In the genomic region with DNA sequence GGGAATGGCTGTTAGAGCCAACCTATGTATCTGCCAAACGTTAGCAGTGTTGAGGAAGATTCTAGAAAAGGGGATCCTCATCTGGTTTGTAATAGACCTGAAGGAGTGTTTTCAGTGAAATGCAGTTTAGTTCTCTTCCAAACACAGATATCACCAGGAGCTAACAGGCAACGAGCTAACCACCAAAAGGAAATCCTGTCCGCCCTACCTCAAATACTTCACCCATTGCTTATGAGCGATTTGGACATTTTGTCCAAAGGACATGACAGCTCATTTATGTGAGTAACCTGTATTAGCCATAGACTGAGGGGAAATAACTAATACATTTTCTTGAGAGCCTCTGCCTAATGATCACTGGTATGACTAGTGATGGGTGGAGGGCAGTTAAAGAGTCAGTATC, we compare ENCODE assay signal across 8 cellular contexts. TPM values are rescaled to one million over a fixed set of nuclear protein-coding genes. Genes with fewer than 3 reads are reported as not detected.
A peak's percentile ranks its signal among the peaks of the same experiment; 100 is the strongest.
DNase-seq lines count a peak whose midpoint lies in the region; ATAC-seq and TF ChIP-seq lines count a peak whose summit lies in the region.

No MANE protein-coding gene starts in this region.

- no peaks in the 10 kb centered on the region for H3K36me3 Mint-ChIP-seq in T-cell

- POLR2A ChIA-PET in T-cell (lab: Charles Lee) = interaction anchor here in 1 of 2 donors (0.5 kb wide), 1 partner anchor 35 kb away, joined by 4 read pairs; a partner anchor contains a TSS

- peak overlapping the region; percentile 38 for H3K4me3 ChIP-seq in fibroblast of mammary gland (ENCODE audit: control insufficient read depth, low read depth, low read length)

- no peaks in the 10 kb centered on the region for H3K9me3 Mint-ChIP-seq in T-cell

- CTCF ChIA-PET in T-cell (lab: Charles Lee) = interaction anchor here (1.2 to 2.9 kb wide), 4 partner anchors 9 to 41 kb away, joined by 3 to 22 read pairs (median 5); no protein-coding TSS in a partner anchor

- peak overlapping the region; percentile 86 to 92 (median 88) for H3K4me3 Mint-ChIP-seq in T-cell

- no peak for ATAC-seq in T-cell (replicated peaks in 1 of 4)
- no peak for ATAC-seq in HG02642 (IDR thresholded peaks at IDR 0.05; ENCODE audit: poor library complexity, unreplicated experiment)

- peak; percentile 60 for DNase-seq in DMS53 (lab: John Stamatoyannopoulos, UW)
- no peak for DNase-seq in DMS53 treated with DMSO at 0.1 percent for 48 hours (lab: John Stamatoyannopoulos, UW; ENCODE audit: unreplicated experiment)
- no peak for DNase-seq in T-cell
- peak; percentile 87 for DNase-seq in fibroblast of mammary gland (ENCODE audit: low read depth)
- peak; percentile 73 for DNase-seq in renal cortical epithelial cell (ENCODE audit: low read depth)
- DNase-seq in GM10266 (ENCODE audit: extremely low spot score) = no peak
- no peak for DNase-seq in NCI-H2029 (lab: John Stamatoyannopoulos, UW)

- peaks cover 7 to 11% of the 10 kb centered on the region in 2 donors for H3K27me3 Mint-ChIP-seq in T-cell

- peak overlapping the region; percentile 1 to 63 for H3K27ac Mint-ChIP-seq in T-cell

- TF ChIP-seq CTCF in fibroblast of mammary gland (conservative IDR thresholded peaks at IDR 0.05; ENCODE audit: control insufficient read depth, insufficient read depth, low read depth, low read length) (no peak), GM10266 (IDR thresholded peaks at IDR 0.05; ENCODE audit: control insufficient read depth, insufficient read depth, low read depth, missing control alignments) (no peak)

- H3K4me1 Mint-ChIP-seq in T-cell = peaks cover 17 to 29% (median 18%) of the 10 kb centered on the region in 3 donors

RNA-seq across cellular contexts. Expression of a gene that starts 0.7 kb away (rescaled TPM):
- under 1 TPM in 1 of 5 donors, not detected in 4; 0.95 TPM for total RNA-seq in T-cell
- not detected in 2 replicates for total RNA-seq in renal cortical epithelial cell

RNA-seq across cellular contexts. Expression of a gene that starts 34.9 kb away (rescaled TPM):
- total RNA-seq in T-cell (10 to 100 TPM; 34.3 to 85.8 (median 71.9) TPM), renal cortical epithelial cell (686 and 725 TPM in 2 replicates)

Comparison
In these comparisons a context has a peak if more than half of its experiments do, and no peak if none do; other contexts are left out.
1. DNase-seq: peak in DMS53 (single experiment), fibroblast of mammary gland (single experiment) and renal cortical epithelial cell (single experiment); none in DMS53 treated with DMSO at 0.1 percent for 48 hours (single experiment), T-cell (0 of 34), GM10266 (single experiment) and NCI-H2029 (single experiment).